Comparison of ENCODE assay signal across 1 cellular context in the genomic region with DNA sequence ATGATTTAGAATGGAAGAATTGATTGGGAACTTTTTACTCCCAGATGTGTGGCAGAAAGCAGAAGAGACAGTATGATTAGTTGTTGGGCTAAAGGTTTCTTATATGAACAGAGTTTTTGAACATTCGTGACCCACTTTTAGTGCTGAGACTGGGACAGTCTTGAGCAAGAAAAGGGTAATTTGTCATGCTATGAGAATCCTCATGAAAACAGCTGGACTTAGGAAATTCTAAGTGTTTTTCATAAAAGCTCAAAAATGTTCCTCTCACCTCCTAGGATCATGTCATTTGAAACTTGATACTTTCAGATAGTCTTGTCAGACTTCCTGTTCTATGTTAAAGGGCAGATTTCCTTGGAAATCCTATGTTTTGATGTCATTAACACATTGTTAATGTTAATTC.
TF ChIP-seq lines count a peak whose summit lies in the region.

No MANE protein-coding gene starts in this region.

TF ChIP-seq in HepG2, 621 proteins besides CTCF, POLR2A, EP300 and RAD21:
- TF ChIP-seq, protein P1, sequence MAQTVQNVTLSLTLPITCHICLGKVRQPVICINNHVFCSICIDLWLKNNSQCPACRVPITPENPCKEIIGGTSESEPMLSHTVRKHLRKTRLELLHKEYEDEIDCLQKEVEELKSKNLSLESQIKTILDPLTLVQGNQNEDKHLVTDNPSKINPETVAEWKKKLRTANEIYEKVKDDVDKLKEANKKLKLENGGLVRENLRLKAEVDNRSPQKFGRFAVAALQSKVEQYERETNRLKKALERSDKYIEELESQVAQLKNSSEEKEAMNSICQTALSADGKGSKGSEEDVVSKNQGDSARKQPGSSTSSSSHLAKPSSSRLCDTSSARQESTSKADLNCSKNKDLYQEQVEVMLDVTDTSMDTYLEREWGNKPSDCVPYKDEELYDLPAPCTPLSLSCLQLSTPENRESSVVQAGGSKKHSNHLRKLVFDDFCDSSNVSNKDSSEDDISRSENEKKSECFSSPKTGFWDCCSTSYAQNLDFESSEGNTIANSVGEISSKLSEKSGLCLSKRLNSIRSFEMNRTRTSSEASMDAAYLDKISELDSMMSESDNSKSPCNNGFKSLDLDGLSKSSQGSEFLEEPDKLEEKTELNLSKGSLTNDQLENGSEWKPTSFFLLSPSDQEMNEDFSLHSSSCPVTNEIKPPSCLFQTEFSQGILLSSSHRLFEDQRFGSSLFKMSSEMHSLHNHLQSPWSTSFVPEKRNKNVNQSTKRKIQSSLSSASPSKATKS (CRISPR knock-in tag; IDR thresholded peaks at IDR 0.05) = no peak
- TF ChIP-seq ZIK1 (CRISPR knock-in tag; IDR thresholded peaks at IDR 0.05; ENCODE audit: borderline replicate concordance, low read depth) (no peak), HMG20A (CRISPR knock-in tag; IDR thresholded peaks at IDR 0.05; ENCODE audit: borderline replicate concordance) (no peak), SNRNP70 (IDR thresholded peaks at IDR 0.05; ENCODE audit: low read depth, low read length) (no peak), ZNF143 (CRISPR knock-in tag; IDR thresholded peaks at IDR 0.05) (no peak), SAP130 (CRISPR knock-in tag; IDR thresholded peaks at IDR 0.05; ENCODE audit: low read depth) (no peak), TBX3 (IDR thresholded peaks at IDR 0.05; ENCODE audit: borderline replicate concordance) (no peak)
- TF ChIP-seq, protein P2, sequence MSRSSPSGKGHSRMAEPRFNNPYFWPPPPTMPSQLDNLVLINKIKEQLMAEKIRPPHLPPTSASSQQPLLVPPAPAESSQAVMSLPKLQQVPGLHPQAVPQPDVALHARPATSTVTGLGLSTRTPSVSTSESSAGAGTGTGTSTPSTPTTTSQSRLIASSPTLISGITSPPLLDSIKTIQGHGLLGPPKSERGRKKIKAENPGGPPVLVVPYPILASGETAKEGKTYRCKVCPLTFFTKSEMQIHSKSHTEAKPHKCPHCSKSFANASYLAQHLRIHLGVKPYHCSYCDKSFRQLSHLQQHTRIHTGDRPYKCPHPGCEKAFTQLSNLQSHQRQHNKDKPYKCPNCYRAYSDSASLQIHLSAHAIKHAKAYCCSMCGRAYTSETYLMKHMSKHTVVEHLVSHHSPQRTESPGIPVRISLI (CRISPR knock-in tag; IDR thresholded peaks at IDR 0.05; ENCODE audit: borderline replicate concordance) = no peak
- TF ChIP-seq, protein P3, sequence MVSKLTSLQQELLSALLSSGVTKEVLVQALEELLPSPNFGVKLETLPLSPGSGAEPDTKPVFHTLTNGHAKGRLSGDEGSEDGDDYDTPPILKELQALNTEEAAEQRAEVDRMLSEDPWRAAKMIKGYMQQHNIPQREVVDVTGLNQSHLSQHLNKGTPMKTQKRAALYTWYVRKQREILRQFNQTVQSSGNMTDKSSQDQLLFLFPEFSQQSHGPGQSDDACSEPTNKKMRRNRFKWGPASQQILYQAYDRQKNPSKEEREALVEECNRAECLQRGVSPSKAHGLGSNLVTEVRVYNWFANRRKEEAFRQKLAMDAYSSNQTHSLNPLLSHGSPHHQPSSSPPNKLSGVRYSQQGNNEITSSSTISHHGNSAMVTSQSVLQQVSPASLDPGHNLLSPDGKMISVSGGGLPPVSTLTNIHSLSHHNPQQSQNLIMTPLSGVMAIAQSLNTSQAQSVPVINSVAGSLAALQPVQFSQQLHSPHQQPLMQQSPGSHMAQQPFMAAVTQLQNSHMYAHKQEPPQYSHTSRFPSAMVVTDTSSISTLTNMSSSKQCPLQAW (CRISPR knock-in tag; IDR thresholded peaks at IDR 0.05) = no peak
TF ChIP-seq in HepG2: peak in this region for 0.
